In the genomic region with DNA sequence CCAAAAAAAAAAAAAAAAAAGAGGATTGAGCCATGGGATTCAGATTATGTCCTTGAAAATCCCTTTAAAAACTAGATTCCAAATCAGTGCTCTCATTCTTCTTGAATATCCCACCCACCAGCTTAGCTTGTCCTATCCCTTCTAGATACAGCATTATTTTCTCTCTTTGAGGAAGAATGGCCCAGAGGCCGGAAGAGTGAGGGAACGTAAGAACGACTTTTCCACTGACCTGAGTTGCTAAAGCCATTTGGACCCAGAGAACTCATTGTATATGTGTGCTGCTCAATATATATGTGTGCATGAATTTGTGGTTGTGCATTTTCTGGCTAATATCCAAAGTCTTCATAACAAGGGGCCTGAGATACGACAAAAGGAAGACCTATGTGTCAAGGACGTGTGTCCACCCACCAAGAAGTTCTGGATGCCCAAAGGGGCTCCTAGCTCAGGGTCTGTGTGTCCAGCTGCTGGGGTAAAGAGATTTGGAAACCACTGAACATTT, we compare ENCODE assay signal across 1 cellular context.
A peak's percentile ranks its signal among the peaks of the same experiment; 100 is the strongest.
TF ChIP-seq lines count a peak whose summit lies in the region.

No MANE protein-coding gene starts in this region.

TF ChIP-seq in K562, 482 proteins besides CTCF, POLR2A, EP300 and RAD21 (continued from another document):
- TF ChIP-seq, protein P1, sequence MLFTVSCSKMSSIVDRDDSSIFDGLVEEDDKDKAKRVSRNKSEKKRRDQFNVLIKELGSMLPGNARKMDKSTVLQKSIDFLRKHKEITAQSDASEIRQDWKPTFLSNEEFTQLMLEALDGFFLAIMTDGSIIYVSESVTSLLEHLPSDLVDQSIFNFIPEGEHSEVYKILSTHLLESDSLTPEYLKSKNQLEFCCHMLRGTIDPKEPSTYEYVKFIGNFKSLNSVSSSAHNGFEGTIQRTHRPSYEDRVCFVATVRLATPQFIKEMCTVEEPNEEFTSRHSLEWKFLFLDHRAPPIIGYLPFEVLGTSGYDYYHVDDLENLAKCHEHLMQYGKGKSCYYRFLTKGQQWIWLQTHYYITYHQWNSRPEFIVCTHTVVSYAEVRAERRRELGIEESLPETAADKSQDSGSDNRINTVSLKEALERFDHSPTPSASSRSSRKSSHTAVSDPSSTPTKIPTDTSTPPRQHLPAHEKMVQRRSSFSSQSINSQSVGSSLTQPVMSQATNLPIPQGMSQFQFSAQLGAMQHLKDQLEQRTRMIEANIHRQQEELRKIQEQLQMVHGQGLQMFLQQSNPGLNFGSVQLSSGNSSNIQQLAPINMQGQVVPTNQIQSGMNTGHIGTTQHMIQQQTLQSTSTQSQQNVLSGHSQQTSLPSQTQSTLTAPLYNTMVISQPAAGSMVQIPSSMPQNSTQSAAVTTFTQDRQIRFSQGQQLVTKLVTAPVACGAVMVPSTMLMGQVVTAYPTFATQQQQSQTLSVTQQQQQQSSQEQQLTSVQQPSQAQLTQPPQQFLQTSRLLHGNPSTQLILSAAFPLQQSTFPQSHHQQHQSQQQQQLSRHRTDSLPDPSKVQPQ (CRISPR knock-in tag; IDR thresholded peaks at IDR 0.05; ENCODE audit: borderline replicate concordance), result no peak
- peak; percentile 47; the same call in 1 of the 2 replicates for TF ChIP-seq BRD4 (IDR thresholded peaks at IDR 0.05)
- peak; percentile 29 for TF ChIP-seq KDM5B (IDR thresholded peaks at IDR 0.05; ENCODE audit: insufficient replicate concordance, low read depth, low read length)
- TF ChIP-seq IFI16 (CRISPR knock-in tag; IDR thresholded peaks at IDR 0.05), result 0 out of 2 replicates have a peak, but pooled peaks have one; percentile 3
- TF ChIP-seq ZFX (CRISPR knock-in tag; IDR thresholded peaks at IDR 0.05), result no peak
- TF ChIP-seq ILK (tag; IDR thresholded peaks at IDR 0.05; ENCODE audit: borderline replicate concordance, low read depth), result no peak
- TF ChIP-seq, protein P2, sequence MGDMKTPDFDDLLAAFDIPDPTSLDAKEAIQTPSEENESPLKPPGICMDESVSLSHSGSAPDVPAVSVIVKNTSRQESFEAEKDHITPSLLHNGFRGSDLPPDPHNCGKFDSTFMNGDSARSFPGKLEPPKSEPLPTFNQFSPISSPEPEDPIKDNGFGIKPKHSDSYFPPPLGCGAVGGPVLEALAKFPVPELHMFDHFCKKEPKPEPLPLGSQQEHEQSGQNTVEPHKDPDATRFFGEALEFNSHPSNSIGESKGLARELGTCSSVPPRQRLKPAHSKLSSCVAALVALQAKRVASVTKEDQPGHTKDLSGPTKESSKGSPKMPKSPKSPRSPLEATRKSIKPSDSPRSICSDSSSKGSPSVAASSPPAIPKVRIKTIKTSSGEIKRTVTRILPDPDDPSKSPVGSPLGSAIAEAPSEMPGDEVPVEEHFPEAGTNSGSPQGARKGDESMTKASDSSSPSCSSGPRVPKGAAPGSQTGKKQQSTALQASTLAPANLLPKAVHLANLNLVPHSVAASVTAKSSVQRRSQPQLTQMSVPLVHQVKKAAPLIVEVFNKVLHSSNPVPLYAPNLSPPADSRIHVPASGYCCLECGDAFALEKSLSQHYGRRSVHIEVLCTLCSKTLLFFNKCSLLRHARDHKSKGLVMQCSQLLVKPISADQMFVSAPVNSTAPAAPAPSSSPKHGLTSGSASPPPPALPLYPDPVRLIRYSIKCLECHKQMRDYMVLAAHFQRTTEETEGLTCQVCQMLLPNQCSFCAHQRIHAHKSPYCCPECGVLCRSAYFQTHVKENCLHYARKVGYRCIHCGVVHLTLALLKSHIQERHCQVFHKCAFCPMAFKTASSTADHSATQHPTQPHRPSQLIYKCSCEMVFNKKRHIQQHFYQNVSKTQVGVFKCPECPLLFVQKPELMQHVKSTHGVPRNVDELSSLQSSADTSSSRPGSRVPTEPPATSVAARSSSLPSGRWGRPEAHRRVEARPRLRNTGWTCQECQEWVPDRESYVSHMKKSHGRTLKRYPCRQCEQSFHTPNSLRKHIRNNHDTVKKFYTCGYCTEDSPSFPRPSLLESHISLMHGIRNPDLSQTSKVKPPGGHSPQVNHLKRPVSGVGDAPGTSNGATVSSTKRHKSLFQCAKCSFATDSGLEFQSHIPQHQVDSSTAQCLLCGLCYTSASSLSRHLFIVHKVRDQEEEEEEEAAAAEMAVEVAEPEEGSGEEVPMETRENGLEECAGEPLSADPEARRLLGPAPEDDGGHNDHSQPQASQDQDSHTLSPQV (IDR thresholded peaks at IDR 0.05), result peak; percentile 60; the same call in 1 of the 2 replicates
- TF ChIP-seq ZNF583 (CRISPR knock-in tag; IDR thresholded peaks at IDR 0.05), result 0 out of 2 replicates have a peak, but pooled peaks have one; percentile 7
- TF ChIP-seq NR2C1 (IDR thresholded peaks at IDR 0.05), result no peak
- TF ChIP-seq NR2C1 (tag; IDR thresholded peaks at IDR 0.05), result 0 out of 2 replicates have a peak, but pooled peaks have one; percentile 19
- TF ChIP-seq, protein P3, sequence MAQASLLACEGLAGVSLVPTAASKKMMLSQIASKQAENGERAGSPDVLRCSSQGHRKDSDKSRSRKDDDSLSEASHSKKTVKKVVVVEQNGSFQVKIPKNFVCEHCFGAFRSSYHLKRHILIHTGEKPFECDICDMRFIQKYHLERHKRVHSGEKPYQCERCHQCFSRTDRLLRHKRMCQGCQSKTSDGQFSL (CRISPR knock-in tag; IDR thresholded peaks at IDR 0.05), result no peak
- TF ChIP-seq, protein P3 (tag; IDR thresholded peaks at IDR 0.05), result peak in 1 of 2 experiments; percentile 78; a peak in 1 of 4 replicates
- TF ChIP-seq SMAD1 (IDR thresholded peaks at IDR 0.05; ENCODE audit: low read depth, low read length, partially characterized antibody), result no peak
TF ChIP-seq in K562: peak in this region for 18.
